10 cellular contexts compared by ENCODE assay signal in genomic region chr12:65695077-65695865, GRCh38.
DNase-seq lines count a peak whose midpoint lies in the region; ATAC-seq and TF ChIP-seq lines count a peak whose summit lies in the region.
"Had no signal": no experiment of that assay in that cellular context is flagged by ENCODE, and none has a peak within 500 bp of the region (broad histone marks: within the 10 kb centered on the region; RNA-seq: fewer than 3 reads in every experiment).

No MANE protein-coding gene starts in this region.

- H3K4me3 ChIP-seq in AG10803 (ENCODE audit: low read length) (no peak overlapping the region), cardiac fibroblast (replicated peaks in 1 of 2; ENCODE audit: low read depth in 2 of 2, low read length in 2 of 2) (no peak overlapping the region), mesendoderm (ENCODE audit: low read length) (no peak overlapping the region)

- DNase-seq in AG10803 (ENCODE audit: low read depth) (peak; percentile 94), LHCN-M2 (ENCODE audit: low read depth) (peak; percentile 97), cardiac fibroblast (ENCODE audit: low read depth in 2 of 2) (peak; percentile 91 to 99), mesendoderm (peak; percentile 22), T-helper 1 cell (no peak), NAMALWA (ENCODE audit: low spot score) (no peak)
- DNase-seq: activated naive CD4-positive, alpha-beta T cell treated with anti-CD3 and anti-CD28 coated beads for 36 hours; GDM1 had no signal

- no peaks in the 10 kb centered on the region for H3K79me1 ChIP-seq in mesendoderm (ENCODE audit: low read length)

- H2BK15ac ChIP-seq in mesendoderm (replicated peaks; ENCODE audit: low read depth) = no peak overlapping the region

- no peak overlapping the region for H3K56ac ChIP-seq in mesendoderm (ENCODE audit: low read length)

- H3K27ac ChIP-seq in mesendoderm (ENCODE audit: low read depth, low read length) = no peak overlapping the region

- no peaks in the 10 kb centered on the region for H3K4me1 ChIP-seq in mesendoderm (ENCODE audit: control insufficient read depth, low read depth, low read length)

- H4K8ac ChIP-seq in mesendoderm (ENCODE audit: low read depth, low read length) = no peak overlapping the region

- H3K23ac ChIP-seq in mesendoderm (ENCODE audit: low read length) = no peak overlapping the region

- no peak overlapping the region for H3K4ac ChIP-seq in mesendoderm (ENCODE audit: low read depth, low read length)

- ATAC-seq in GM21360 (IDR thresholded peaks at IDR 0.05; ENCODE audit: unreplicated experiment) (no peak), GM18505 (IDR thresholded peaks at IDR 0.05; ENCODE audit: unreplicated experiment) (no peak)

- H3K36me3 ChIP-seq in mesendoderm (ENCODE audit: control insufficient read depth, insufficient read depth, low read length) = no peaks in the 10 kb centered on the region

- H3K18ac ChIP-seq in mesendoderm (ENCODE audit: low read length) = no peak overlapping the region

- TF ChIP-seq POLR2A in GM18505 (IDR thresholded peaks at IDR 0.05; ENCODE audit: borderline replicate concordance, extremely low read depth, insufficient read depth, insufficient read length) = no peak

- no peak overlapping the region for H3K4me2 ChIP-seq in mesendoderm (ENCODE audit: low read length)

- H2AK5ac ChIP-seq in mesendoderm (ENCODE audit: low read length) = no peak overlapping the region

- H3K79me2 ChIP-seq in mesendoderm (ENCODE audit: control insufficient read depth, insufficient read depth, low read length) = no peaks in the 10 kb centered on the region

- no peak overlapping the region for H4K5ac ChIP-seq in mesendoderm (ENCODE audit: low read length)

- no peak for TF ChIP-seq CTCF in AG10803 (conservative IDR thresholded peaks at IDR 0.05; ENCODE audit: low read length)
- no peak for TF ChIP-seq CTCF in cardiac fibroblast (IDR thresholded peaks at IDR 0.05; ENCODE audit: low read depth, low read length)

- H2BK5ac ChIP-seq in mesendoderm (ENCODE audit: low read length) = no peak overlapping the region

- no peak overlapping the region for H3K9ac ChIP-seq in mesendoderm (ENCODE audit: low read length)

- H2BK120ac ChIP-seq in mesendoderm (ENCODE audit: low read depth, low read length) = no peak overlapping the region

- no peaks in the 10 kb centered on the region for H3K27me3 ChIP-seq in mesendoderm (ENCODE audit: insufficient read depth, low read length, poor library complexity)

- WGBS in mesendoderm (ENCODE audit: extremely low coverage, insufficient coverage, low lambda C conversion rate) = no CpG with 5 or more reads among the region's 4 CpGs

Comparison
In these comparisons a context has a peak if more than half of its experiments do, and no peak if none do; other contexts are left out.
1. DNase-seq: peak in AG10803 (single experiment), LHCN-M2 (single experiment), cardiac fibroblast (2 of 2) and mesendoderm (single experiment); none in T-helper 1 cell (0 of 5) and NAMALWA (single experiment).